In genomic region chr4:181656748-181657147, GRCh38 we compare ENCODE assay signal across 2 cellular contexts.
TF ChIP-seq lines count a peak whose summit lies in the region.

No MANE protein-coding gene starts in this region.

TF ChIP-seq in HepG2, 621 proteins besides CTCF, POLR2A, EP300 and RAD21:
- TF ChIP-seq ZSCAN31 (CRISPR knock-in tag; IDR thresholded peaks at IDR 0.05; ENCODE audit: low read depth) (no peak), ZBTB3 (CRISPR knock-in tag; IDR thresholded peaks at IDR 0.05; ENCODE audit: borderline replicate concordance, low read depth) (no peak), TIGD3 (CRISPR knock-in tag; IDR thresholded peaks at IDR 0.05; ENCODE audit: borderline replicate concordance) (no peak), MXI1 (IDR thresholded peaks at IDR 0.05; ENCODE audit: borderline replicate concordance, low read depth, low read length) (no peak), ATF7 (IDR thresholded peaks at IDR 0.05) (peak; percentile 94), ATF7 (CRISPR knock-in tag; IDR thresholded peaks at IDR 0.05) (no peak)
TF ChIP-seq in HepG2: peak in this region for 1.

TF ChIP-seq in H1, 55 proteins besides CTCF, POLR2A, EP300 and RAD21:
- TF ChIP-seq HDAC6 (IDR thresholded peaks at IDR 0.05; ENCODE audit: low read depth, low read length) (no peak), GABPA (IDR thresholded peaks at IDR 0.05; ENCODE audit: borderline replicate concordance, insufficient read depth, low read length) (no peak), KDM4A (IDR thresholded peaks at IDR 0.05; ENCODE audit: low read depth, low read length, severe bottlenecking) (no peak), ZNF274 (IDR thresholded peaks at IDR 0.05; ENCODE audit: borderline replicate concordance, extremely low read depth, low read length) (no peak), HDAC2 (IDR thresholded peaks at IDR 0.05; ENCODE audit: borderline replicate concordance in 1 of 2, low read depth in 2 of 2, low read length in 2 of 2) (no peak), TAF7 (optimal IDR thresholded peaks at IDR 0.05; ENCODE audit: borderline replicate concordance, low read depth, low read length) (no peak), RXRA (IDR thresholded peaks at IDR 0.05; ENCODE audit: insufficient read depth, low read depth, low read length) (no peak), TAF1 (IDR thresholded peaks at IDR 0.05; ENCODE audit: low read depth, low read length) (no peak)
- TF ChIP-seq, protein P1, sequence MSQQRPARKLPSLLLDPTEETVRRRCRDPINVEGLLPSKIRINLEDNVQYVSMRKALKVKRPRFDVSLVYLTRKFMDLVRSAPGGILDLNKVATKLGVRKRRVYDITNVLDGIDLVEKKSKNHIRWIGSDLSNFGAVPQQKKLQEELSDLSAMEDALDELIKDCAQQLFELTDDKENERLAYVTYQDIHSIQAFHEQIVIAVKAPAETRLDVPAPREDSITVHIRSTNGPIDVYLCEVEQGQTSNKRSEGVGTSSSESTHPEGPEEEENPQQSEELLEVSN (IDR thresholded peaks at IDR 0.05) = no peak
